8 cellular contexts compared by ENCODE assay signal in the genomic region with DNA sequence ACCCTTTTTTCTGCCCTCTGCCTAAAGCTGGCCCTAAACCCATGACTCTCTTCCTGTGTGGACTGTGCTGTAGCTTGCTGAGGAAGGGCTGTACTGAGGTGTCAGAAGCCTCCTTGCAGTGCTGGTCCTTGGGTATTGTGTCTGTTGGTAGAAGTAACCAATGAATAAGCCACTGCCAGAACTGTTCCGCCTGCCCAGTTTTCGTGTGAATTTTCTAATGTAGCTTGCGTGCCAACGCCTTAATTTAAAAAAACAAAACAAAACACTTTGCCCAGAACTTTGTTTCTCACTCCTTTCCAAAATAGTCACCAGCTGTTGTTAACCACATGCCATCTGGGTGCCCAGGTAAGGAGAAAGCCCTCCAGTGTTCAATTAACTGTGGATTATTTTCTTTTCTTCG.
DNase-seq lines count a peak whose midpoint lies in the region; ATAC-seq and TF ChIP-seq lines count a peak whose summit lies in the region.

No MANE protein-coding gene starts in this region.

- peaks cover 54% of the 10 kb centered on the region for H3K36me3 Mint-ChIP-seq in activated CD4-positive, alpha-beta T cell treated with anti-CD3 and anti-CD28 coated beads, Interleukin-2, amount 10 ng/mL, durations not matched to agents 7 days and 5 days (ENCODE audit: low read depth)

- H3K4me1 Mint-ChIP-seq in activated CD4-positive, alpha-beta T cell treated with anti-CD3 and anti-CD28 coated beads, Interleukin-2, amount 10 ng/mL, durations not matched to agents 7 days and 5 days: peaks cover 63% of the 10 kb centered on the region

- peak; percentile 45 for ATAC-seq in HG02973 (IDR thresholded peaks at IDR 0.05; ENCODE audit: unreplicated experiment)

- H3K9me3 Mint-ChIP-seq in activated CD4-positive, alpha-beta T cell treated with anti-CD3 and anti-CD28 coated beads, Interleukin-2, amount 10 ng/mL, durations not matched to agents 7 days and 5 days: no peaks in the 10 kb centered on the region

- H3K4me3 Mint-ChIP-seq in activated CD4-positive, alpha-beta T cell treated with anti-CD3 and anti-CD28 coated beads, Interleukin-2, amount 10 ng/mL, durations not matched to agents 7 days and 5 days: peak overlapping the region; percentile 45

- TF ChIP-seq CTCF in GM20000 (IDR thresholded peaks at IDR 0.05; ENCODE audit: extremely low read depth, missing control alignments): no peak

- H3K27me3 Mint-ChIP-seq in activated CD4-positive, alpha-beta T cell treated with anti-CD3 and anti-CD28 coated beads, Interleukin-2, amount 10 ng/mL, durations not matched to agents 7 days and 5 days: no peaks in the 10 kb centered on the region

- peak; percentile 73 for DNase-seq in NK-92 treated with Interleukin-12 subunit alpha and Interleukin-12 subunit beta, amount 100 ng/mL, for 24 hours (lab: John Stamatoyannopoulos, UW)
- DNase-seq in NK-92 (lab: John Stamatoyannopoulos, UW; ENCODE audit: unreplicated experiment): no peak
- peak; percentile 24 for DNase-seq in activated CD4-positive, alpha-beta T cell treated with anti-CD3 and anti-CD28 coated beads, Interleukin-2, amount 10 ng/mL, durations not matched to agents 7 days and 5 days
- peak; percentile 65 for DNase-seq in renal cortical epithelial cell (ENCODE audit: low read depth)
- no peak for DNase-seq in T1000 (lab: John Stamatoyannopoulos, UW)
- DNase-seq in GM20000 (ENCODE audit: low spot score): no peak
- no peak for DNase-seq in NCI-H146 (lab: John Stamatoyannopoulos, UW)

- H3K27ac Mint-ChIP-seq in activated CD4-positive, alpha-beta T cell treated with anti-CD3 and anti-CD28 coated beads, Interleukin-2, amount 10 ng/mL, durations not matched to agents 7 days and 5 days: peak overlapping the region; percentile 98

- CTCF ChIA-PET in activated CD4-positive, alpha-beta T cell treated with anti-CD3 and anti-CD28 coated beads, Interleukin-2, amount 10 ng/mL, durations not matched to agents 7 days and 5 days (lab: Charles Lee): interaction anchor here (0.5 to 2.7 kb wide), 4 partner anchors 10 to 63 kb away, joined by 3 to 10 read pairs (median 3); no protein-coding TSS in a partner anchor

- POLR2A ChIA-PET in activated CD4-positive, alpha-beta T cell treated with anti-CD3 and anti-CD28 coated beads, Interleukin-2, amount 10 ng/mL, durations not matched to agents 7 days and 5 days (lab: Charles Lee): no interaction called here

Comparison
In these comparisons a context has a peak if more than half of its experiments do, and no peak if none do; other contexts are left out.
1. DNase-seq: peak in NK-92 treated with Interleukin-12 subunit alpha and Interleukin-12 subunit beta, amount 100 ng/mL, for 24 hours (single experiment), activated CD4-positive, alpha-beta T cell treated with anti-CD3 and anti-CD28 coated beads, Interleukin-2, amount 10 ng/mL, durations not matched to agents 7 days and 5 days (single experiment) and renal cortical epithelial cell (single experiment); none in NK-92 (single experiment), T1000 (single experiment), GM20000 (single experiment) and NCI-H146 (single experiment).